In genomic region chr11:8839957-8840945, GRCh38 we compare ENCODE assay signal across 8 cellular contexts.
DNase-seq lines count a peak whose midpoint lies in the region; ATAC-seq and TF ChIP-seq lines count a peak whose summit lies in the region.
"Had no signal": no experiment of that assay in that cellular context is flagged by ENCODE, and none has a peak within 500 bp of the region (broad histone marks: within the 10 kb centered on the region; RNA-seq: fewer than 3 reads in every experiment).

No MANE protein-coding gene starts in this region.

- intact Hi-C loops in vagina (cut with DNase I), result no loop called here

- H3K9me3 ChIP-seq in SJSA1 (replicated peaks), result no peaks in the 10 kb centered on the region
- no peaks in the 10 kb centered on the region for H3K9me3 ChIP-seq in iPS-20b (ENCODE audit: insufficient read depth, low read depth, low read length)
- H3K9me3 ChIP-seq in vagina, result no peaks in the 10 kb centered on the region

- H3K36me3 ChIP-seq in SJSA1 (no peaks in the 10 kb centered on the region), iPS-20b (ENCODE audit: insufficient read depth, low read depth, low read length) (no peaks in the 10 kb centered on the region), vagina (no peaks in the 10 kb centered on the region)

- TF ChIP-seq POLR2A in vagina (IDR thresholded peaks at IDR 0.05), result no peak

- H3K9ac ChIP-seq in iPS-20b (ENCODE audit: low read depth, low read length), result peak overlapping the region; percentile 54; the same call in 1 of the 2 replicates

- H3K4me3 ChIP-seq in SJSA1 (no peak overlapping the region), iPS-20b (ENCODE audit: low read length) (peak overlapping the region; percentile 27; the same call in 1 of the 2 replicates), vagina (no peak overlapping the region)

- H3K4me1 ChIP-seq in SJSA1 (replicated peaks) (peaks cover 33% of the 10 kb centered on the region), iPS-20b (ENCODE audit: insufficient read depth, low read length) (peaks cover 27% of the 10 kb centered on the region; the same call in 1 of the 2 replicates), vagina (peaks cover 34% of the 10 kb centered on the region)

- TF ChIP-seq CTCF in vagina (IDR thresholded peaks at IDR 0.05), result no peak

- H3K27ac ChIP-seq in SJSA1 (peak overlapping the region; percentile 76), iPS-20b (ENCODE audit: low read length) (peak overlapping the region; percentile 80), vagina (no peak overlapping the region)

- ATAC-seq in GM19397 (IDR thresholded peaks at IDR 0.05; ENCODE audit: unreplicated experiment), result no peak

- no peaks in the 10 kb centered on the region for H3K27me3 ChIP-seq in SJSA1 (replicated peaks)
- no peaks in the 10 kb centered on the region for H3K27me3 ChIP-seq in iPS-20b (ENCODE audit: insufficient read depth, low read length)
- H3K27me3 ChIP-seq in vagina, result no peaks in the 10 kb centered on the region

- peak; percentile 33 for DNase-seq in HCEC 1CT
- peak; percentile 58 to 64 for DNase-seq in SJSA1 (ENCODE audit: low read depth in 1 of 2, low spot score in 2 of 2)
- DNase-seq in stimulated activated CD4-positive, alpha-beta T cell treated with anti-CD3 and anti-CD28 coated beads, Interleukin-1b, Interleukin-23, amount 100 ng/mL, for 48 hours, result peak; percentile 23
- no peak for DNase-seq in T1000 (lab: John Stamatoyannopoulos, UW)
- no peak for DNase-seq in vagina (ENCODE audit: extremely low spot score in 2 of 2)
- DNase-seq: activated B cell treated with CpG ODN at 0.5 μM for 24 hours had no signal

Comparison
In these comparisons a context has a peak if more than half of its experiments do, and no peak if none do; other contexts are left out.
1. DNase-seq: peak in HCEC 1CT (single experiment), SJSA1 (2 of 2) and stimulated activated CD4-positive, alpha-beta T cell treated with anti-CD3 and anti-CD28 coated beads, Interleukin-1b, Interleukin-23, amount 100 ng/mL, for 48 hours (single experiment); none in T1000 (single experiment) and vagina (0 of 2).